In the genomic region with DNA sequence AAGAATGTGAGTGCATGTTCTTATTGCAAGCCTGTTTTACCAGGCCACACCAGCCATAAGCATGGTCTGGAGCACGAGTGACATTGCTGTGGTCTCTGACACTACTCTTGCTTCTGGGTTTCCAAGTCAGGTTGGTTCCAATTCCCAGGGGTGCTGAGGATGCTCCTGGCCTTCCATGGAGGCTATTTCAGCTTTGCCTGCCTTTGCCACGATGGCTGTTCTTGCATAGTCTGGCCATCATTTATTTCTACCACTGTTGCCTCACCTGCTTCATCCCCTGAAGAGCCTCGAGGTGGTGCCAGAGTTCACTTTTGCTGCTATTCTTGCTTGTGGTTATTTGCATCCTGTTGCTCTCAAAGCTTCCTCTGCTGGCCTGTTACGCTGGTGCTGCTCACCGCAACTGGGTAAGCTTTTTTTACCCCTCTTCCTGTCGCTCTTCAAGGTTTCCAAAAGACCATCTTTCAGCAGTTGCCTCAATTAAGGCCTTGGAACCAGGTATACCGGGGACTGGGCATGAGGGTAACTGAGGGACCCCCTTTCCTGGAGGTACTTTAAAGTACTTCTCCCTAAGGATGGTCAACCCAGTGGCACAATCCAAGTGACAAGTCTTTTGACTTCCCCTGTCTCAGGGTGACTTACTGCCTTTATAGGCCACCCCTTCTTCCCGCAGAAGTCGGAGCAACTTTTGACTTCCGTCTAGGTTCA, we compare ENCODE assay signal across 1 cellular context.
A peak's percentile ranks its signal among the peaks of the same experiment; 100 is the strongest.
TF ChIP-seq lines count a peak whose summit lies in the region.

No MANE protein-coding gene starts in this region.

TF ChIP-seq in WTC11, 78 proteins besides CTCF, POLR2A, EP300 and RAD21 (continued from another document):
- no peak for TF ChIP-seq PRDM15 (CRISPR knock-in tag; IDR thresholded peaks at IDR 0.05)
- TF ChIP-seq SMAD3 (CRISPR knock-in tag; IDR thresholded peaks at IDR 0.05; ENCODE audit: borderline replicate concordance): peak; percentile 64; the same call in 1 of the 2 replicates
- 0 out of 2 replicates have a peak, but pooled peaks have one; percentile 40 for TF ChIP-seq ZSCAN18 (CRISPR knock-in tag; IDR thresholded peaks at IDR 0.05)
- TF ChIP-seq ZBTB21 (CRISPR knock-in tag; IDR thresholded peaks at IDR 0.05; ENCODE audit: borderline replicate concordance): no peak
